In the genomic region with DNA sequence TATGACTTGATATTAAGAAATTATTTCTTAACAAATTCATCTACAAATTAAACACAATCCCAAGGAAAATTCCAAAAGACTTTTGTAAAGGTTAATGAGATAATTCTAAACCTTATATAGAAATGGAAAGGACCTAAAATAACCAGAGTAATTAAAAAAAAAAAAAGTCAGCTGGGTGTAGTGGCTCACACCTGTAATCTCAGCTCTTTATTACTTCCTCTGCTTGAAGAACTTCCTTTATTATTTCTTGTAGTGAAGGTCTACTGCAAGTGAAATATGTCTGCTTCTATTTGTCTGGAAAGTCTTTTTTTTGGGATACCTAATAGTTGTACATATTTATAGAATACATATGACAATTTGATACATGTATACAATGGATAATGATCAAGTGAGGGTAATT, we compare ENCODE assay signal across 25 cellular contexts.
"Had no signal": no experiment of that assay in that cellular context is flagged by ENCODE, and none has a peak within 500 bp of the region (broad histone marks: within the 10 kb centered on the region; RNA-seq: fewer than 3 reads in every experiment).

No MANE protein-coding gene starts in this region.

- ATAC-seq: natural killer cell; psoas muscle; right cardiac atrium; right lobe of liver; stimulated activated effector memory CD8-positive, alpha-beta T cell treated with anti-CD3 and anti-CD28 coated beads, Interleukin-12 subunit alpha, Interleukin-12 subunit beta, amount 100 ng/mL, for 72 hours; stimulated activated naive B cell treated with anti-CD40 and anti-IgM and Interleukin-4, amounts not matched to agents 10 μg/mL and 1 μg/mL and 100 μg/mL, for 72 hours had no signal

- H3K4me1 Mint-ChIP-seq: natural killer cell; stimulated activated effector memory CD8-positive, alpha-beta T cell treated with anti-CD3 and anti-CD28 coated beads, Interleukin-12 subunit alpha, Interleukin-12 subunit beta, amount 100 ng/mL, for 72 hours had no signal

- FAIRE-seq: small intestine had no signal

- DNase-seq: natural killer cell; occipital lobe; ovary; posterior cingulate gyrus; psoas muscle; right cardiac atrium; right lobe of liver; sigmoid colon; small intestine; stimulated activated CD4-positive, alpha-beta T cell treated with anti-CD3 and anti-CD28 coated beads, Interleukin-15, amount 100 ng/mL, for 24 hours; stimulated activated CD4-positive, alpha-beta T cell treated with anti-CD3 and anti-CD28 coated beads, Interleukin-2, amount 100 ng/mL, for 24 hours; stimulated activated CD4-positive, alpha-beta T cell treated with anti-CD3 and anti-CD28 coated beads, Interleukin-2, amount 100 ng/mL, for 48 hours; stimulated activated CD4-positive, alpha-beta T cell treated with anti-CD3 and anti-CD28 coated beads, Interleukin-4, amount 100 ng/mL, for 24 hours; stimulated activated naive B cell treated with anti-CD40 and anti-IgM and Interleukin-4, amounts not matched to agents 10 μg/mL and 1 μg/mL and 100 μg/mL, for 72 hours; stimulated activated naive CD4-positive, alpha-beta T cell treated with Interleukin-2 at 50 U/mL for 16 hours; stomach; thyroid gland; trophoblast cell; upper lobe of left lung; uterus had no signal

- H3K36me3 Mint-ChIP-seq: natural killer cell; neural progenitor cell; stimulated activated effector memory CD8-positive, alpha-beta T cell treated with anti-CD3 and anti-CD28 coated beads, Interleukin-12 subunit alpha, Interleukin-12 subunit beta, amount 100 ng/mL, for 72 hours had no signal

- H3K4me3 Mint-ChIP-seq: natural killer cell; nephron; neural progenitor cell; stimulated activated effector memory CD8-positive, alpha-beta T cell treated with anti-CD3 and anti-CD28 coated beads, Interleukin-12 subunit alpha, Interleukin-12 subunit beta, amount 100 ng/mL, for 72 hours; stimulated activated naive B cell treated with anti-CD40 and anti-IgM and Interleukin-4, amounts not matched to agents 10 μg/mL and 1 μg/mL and 100 μg/mL, for 72 hours; stimulated activated naive CD8-positive, alpha-beta T cell treated with anti-CD3 and anti-CD28 coated beads, Interleukin-15, Interleukin-2, amounts not matched to agents 100 ng/mL and 50 ng/mL, for 24 hours had no signal

- H3K27me3 Mint-ChIP-seq: progenitor cell of endocrine pancreas had no signal

- H3K27ac Mint-ChIP-seq: natural killer cell; nephron; neural progenitor cell; stimulated activated effector memory CD8-positive, alpha-beta T cell treated with anti-CD3 and anti-CD28 coated beads, Interleukin-12 subunit alpha, Interleukin-12 subunit beta, amount 100 ng/mL, for 72 hours; stimulated activated naive B cell treated with anti-CD40 and anti-IgM and Interleukin-4, amounts not matched to agents 10 μg/mL and 1 μg/mL and 100 μg/mL, for 72 hours; stimulated activated naive CD8-positive, alpha-beta T cell treated with anti-CD3 and anti-CD28 coated beads, Interleukin-15, Interleukin-2, amounts not matched to agents 100 ng/mL and 50 ng/mL, for 24 hours had no signal

- H3K9me3 Mint-ChIP-seq: natural killer cell; stimulated activated effector memory CD8-positive, alpha-beta T cell treated with anti-CD3 and anti-CD28 coated beads, Interleukin-12 subunit alpha, Interleukin-12 subunit beta, amount 100 ng/mL, for 72 hours; stimulated activated naive CD8-positive, alpha-beta T cell treated with anti-CD3 and anti-CD28 coated beads, Interleukin-15, Interleukin-2, amounts not matched to agents 100 ng/mL and 50 ng/mL, for 24 hours had no signal
